Comparison of ENCODE assay signal across 13 cellular contexts in genomic region chr2:176562359-176563043, GRCh38.
DNase-seq lines count a peak whose midpoint lies in the region; ATAC-seq and TF ChIP-seq lines count a peak whose summit lies in the region.
"Had no signal": no experiment of that assay in that cellular context is flagged by ENCODE, and none has a peak within 500 bp of the region (broad histone marks: within the 10 kb centered on the region; RNA-seq: fewer than 3 reads in every experiment).

No MANE protein-coding gene starts in this region.

- H3K4me1 ChIP-seq in RWPE2 (ENCODE audit: insufficient read depth, poor library complexity, severe bottlenecking) (peaks cover 18% of the 10 kb centered on the region), MM.1S (ENCODE audit: low read length) (peaks cover 16% of the 10 kb centered on the region)

- H3K9me2 ChIP-seq in MM.1S (replicated peaks; ENCODE audit: insufficient read depth, low read length): no peaks in the 10 kb centered on the region

- H3K36me3 Mint-ChIP-seq in activated T-helper 17 cell treated with anti-CD3 and anti-CD28 coated beads, Interleukin-2, amount 50 U/mL, for 72 hours (ENCODE audit: low read depth): no peaks in the 10 kb centered on the region

- no peak overlapping the region for H3K4me2 ChIP-seq in MM.1S (ENCODE audit: low read depth, low read length)

- H3K27ac ChIP-seq in AG04450 (ENCODE audit: low read depth, low read length) (peak overlapping the region; percentile 70), RWPE2 (ENCODE audit: poor library complexity, severe bottlenecking) (peak overlapping the region; percentile 42), MM.1S (ENCODE audit: low read length) (no peak overlapping the region)

- ATAC-seq in RWPE2 (ENCODE audit: low read depth) (peak; percentile 85), HG03442 (IDR thresholded peaks at IDR 0.05; ENCODE audit: unreplicated experiment) (no peak)
- ATAC-seq in activated T-helper 17 cell treated with anti-CD3 and anti-CD28 coated beads, Interleukin-2, amount 50 U/mL, for 72 hours (replicated peaks): no peak

- H3F3A ChIP-seq in MM.1S (ENCODE audit: insufficient read depth, low read length): peaks cover 13% of the 10 kb centered on the region

- peaks cover 52% of the 10 kb centered on the region for H3K27me3 Mint-ChIP-seq in activated T-helper 17 cell treated with anti-CD3 and anti-CD28 coated beads, Interleukin-2, amount 50 U/mL, for 72 hours

- no peak overlapping the region for H2AFZ ChIP-seq in MM.1S (ENCODE audit: low read length)

- H3K4me3 Mint-ChIP-seq in activated T-helper 17 cell treated with anti-CD3 and anti-CD28 coated beads, Interleukin-2, amount 50 U/mL, for 72 hours: no peak overlapping the region
- H3K4me3 Mint-ChIP-seq: dendritic cell treated with granulocyte-macrophage colony-stimulating factor and Interleukin-4, amounts not matched to agents 40 ng/mL and 50 ng/mL, for 4 days had no signal

- H3K27me3 ChIP-seq in AG04450 (ENCODE audit: control insufficient read depth, insufficient read depth, low read length) (no peaks in the 10 kb centered on the region), RWPE2 (ENCODE audit: insufficient read depth, poor library complexity, severe bottlenecking) (no peaks in the 10 kb centered on the region), MM.1S (replicated peaks; ENCODE audit: insufficient read depth, low read length) (no peaks in the 10 kb centered on the region)

- no peaks in the 10 kb centered on the region for H3K4me1 Mint-ChIP-seq in activated T-helper 17 cell treated with anti-CD3 and anti-CD28 coated beads, Interleukin-2, amount 50 U/mL, for 72 hours

- H3K4me3 ChIP-seq in AG04450 (ENCODE audit: low read depth, low read length) (no peak overlapping the region), RWPE2 (ENCODE audit: severe bottlenecking) (no peak overlapping the region), fibroblast of villous mesenchyme (ENCODE audit: low read depth, low read length) (no peak overlapping the region), MM.1S (ENCODE audit: low read length) (no peak overlapping the region)

- TF ChIP-seq CTCF in AG04450 (IDR thresholded peaks at IDR 0.05; ENCODE audit: low read depth, low read length) (no peak), RWPE2 (IDR thresholded peaks at IDR 0.05; ENCODE audit: poor library complexity, severe bottlenecking) (no peak), fibroblast of villous mesenchyme (IDR thresholded peaks at IDR 0.05; ENCODE audit: insufficient read depth, low read depth, low read length) (no peak), MM.1S (IDR thresholded peaks at IDR 0.05; ENCODE audit: low read length) (no peak)

- DNase-seq in AG04450 (ENCODE audit: low read depth, low spot score) (no peak), HS-27A (ENCODE audit: low read depth) (peak; percentile 73), RWPE2 (ENCODE audit: low spot score) (no peak), fibroblast of villous mesenchyme (ENCODE audit: low read depth) (peak; percentile 61), SW480 (ENCODE audit: low spot score) (no peak), MM.1S (no peak)
- DNase-seq: foreskin melanocyte; GDM1; NCI-H1694; stimulated activated CD4-positive, alpha-beta T cell treated with anti-CD3 and anti-CD28 coated beads, Interleukin-2, amount 100 ng/mL, for 24 hours had no signal

- POLR2A ChIA-PET in AG04450 (lab: Yijun Ruan, JAX): interaction anchor here (1.3 kb wide), 1 partner anchor 20 kb away, joined by 5 read pairs; no protein-coding TSS in a partner anchor

- H3K36me3 ChIP-seq in RWPE2 (ENCODE audit: low read depth) (no peaks in the 10 kb centered on the region), MM.1S (replicated peaks; ENCODE audit: insufficient read depth, low read length) (no peaks in the 10 kb centered on the region)

- H3K9ac ChIP-seq in MM.1S (ENCODE audit: low read length): no peak overlapping the region

- no peaks in the 10 kb centered on the region for H3K9me3 Mint-ChIP-seq in activated T-helper 17 cell treated with anti-CD3 and anti-CD28 coated beads, Interleukin-2, amount 50 U/mL, for 72 hours
- H3K9me3 Mint-ChIP-seq: dendritic cell treated with granulocyte-macrophage colony-stimulating factor and Interleukin-4, amounts not matched to agents 40 ng/mL and 50 ng/mL, for 4 days had no signal

- no peaks in the 10 kb centered on the region for H3K9me3 ChIP-seq in AG04450 (ENCODE audit: control insufficient read depth, insufficient read depth, low read length)
- no peaks in the 10 kb centered on the region for H3K9me3 ChIP-seq in RWPE2 (ENCODE audit: severe bottlenecking)
- no peaks in the 10 kb centered on the region for H3K9me3 ChIP-seq in MM.1S (replicated peaks; ENCODE audit: insufficient read depth, low read length)

- H4K20me1 ChIP-seq in MM.1S (ENCODE audit: insufficient read depth, low read length): no peaks in the 10 kb centered on the region

- no peaks in the 10 kb centered on the region for H3K79me2 ChIP-seq in MM.1S (ENCODE audit: low read length)

- CTCF ChIA-PET in AG04450 (lab: Charles Lee): interaction anchor here (2.6 to 6.4 kb wide), 3 partner anchors 9 to 436 kb away, joined by 12 to 87 read pairs (median 13); no protein-coding TSS in a partner anchor

- no peak overlapping the region for H3K27ac Mint-ChIP-seq in activated T-helper 17 cell treated with anti-CD3 and anti-CD28 coated beads, Interleukin-2, amount 50 U/mL, for 72 hours
- H3K27ac Mint-ChIP-seq: dendritic cell treated with granulocyte-macrophage colony-stimulating factor and Interleukin-4, amounts not matched to agents 40 ng/mL and 50 ng/mL, for 4 days had no signal

Comparison
In these comparisons a context has a peak if more than half of its experiments do, and no peak if none do; other contexts are left out.
1. DNase-seq: peak in HS-27A (single experiment) and fibroblast of villous mesenchyme (single experiment); none in AG04450 (single experiment), RWPE2 (single experiment), SW480 (single experiment) and MM.1S (single experiment).